12 cellular contexts compared by ENCODE assay signal in the genomic region with DNA sequence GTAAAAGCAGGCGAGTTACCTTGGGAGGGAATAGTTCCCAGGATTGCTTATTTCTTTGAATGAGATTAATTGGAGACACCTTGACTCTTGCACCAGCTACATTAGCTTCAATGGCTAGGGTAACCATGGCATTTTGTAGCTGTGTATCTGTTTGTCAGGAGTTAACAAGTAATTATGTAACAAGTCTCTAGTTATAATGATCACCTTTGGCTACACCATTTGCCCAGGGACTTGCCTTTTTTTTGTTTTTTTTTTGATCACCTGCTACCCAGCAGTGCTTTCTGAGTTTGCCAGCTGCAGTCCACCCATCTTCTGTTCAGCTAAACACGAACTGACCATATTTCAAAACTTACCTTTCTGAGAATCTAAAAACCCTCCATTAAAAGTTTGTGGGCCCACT. TPM values are rescaled to one million over a fixed set of nuclear protein-coding genes. Genes with fewer than 3 reads are reported as not detected.
DNase-seq lines count a peak whose midpoint lies in the region; TF ChIP-seq lines count a peak whose summit lies in the region.
"Had no signal": no experiment of that assay in that cellular context is flagged by ENCODE, and none has a peak within 500 bp of the region (broad histone marks: within the 10 kb centered on the region; RNA-seq: fewer than 3 reads in every experiment).

No MANE protein-coding gene starts in this region.

- peak; percentile 11 for DNase-seq in NCI-H1694 treated with DMSO at 0.1 percent for 48 hours (lab: John Stamatoyannopoulos, UW)
- no peak for DNase-seq in NCI-H1694 (lab: John Stamatoyannopoulos, UW)
- DNase-seq in NCI-H1105 (lab: John Stamatoyannopoulos, UW): peak; percentile 57
- DNase-seq in cerebellar cortex (ENCODE audit: low spot score): peak; percentile 47
- DNase-seq in OCI-M1 (lab: John Stamatoyannopoulos, UW): no peak
- DNase-seq in substantia nigra (lab: John Stamatoyannopoulos, UW): no peak
- DNase-seq in COLO668 (lab: John Stamatoyannopoulos, UW; ENCODE audit: unreplicated experiment): no peak
- DNase-seq: activated CD8-positive, alpha-beta memory T cell treated with anti-CD3 and anti-CD28 coated beads, Interleukin-2, amount 50 U/mL, for 4 hours; effector CD8-positive, alpha-beta T cell; NCI-H1092; SJCRH30 had no signal

- H3K4me3 ChIP-seq in neural cell (ENCODE audit: low read length): peak overlapping the region; percentile 97
- H3K4me3 ChIP-seq: SJCRH30 had no signal

- no peaks in the 10 kb centered on the region for H3K36me3 ChIP-seq in neural cell (ENCODE audit: insufficient read depth, low read length)
- H3K36me3 ChIP-seq: SJCRH30 had no signal

- peak overlapping the region; percentile 59 for H3K4me2 ChIP-seq in neural cell (ENCODE audit: low read length)

- peaks cover 10% of the 10 kb centered on the region for H4K20me1 ChIP-seq in neural cell (ENCODE audit: insufficient read depth)

- TF ChIP-seq RAD21 in neural cell (conservative IDR thresholded peaks at IDR 0.05): no peak

- H3K9ac ChIP-seq in neural cell (ENCODE audit: low read length): peak overlapping the region; percentile 86

- no peak for TF ChIP-seq CTCF in neural cell (IDR thresholded peaks at IDR 0.05; ENCODE audit: poor library complexity, severe bottlenecking)

- H3F3A ChIP-seq in neural cell (ENCODE audit: insufficient read depth, low read length, poor library complexity, severe bottlenecking): no peaks in the 10 kb centered on the region

- no peak for TF ChIP-seq EP300 in neural cell (conservative IDR thresholded peaks at IDR 0.05; ENCODE audit: poor library complexity, severe bottlenecking)

- H3K27ac ChIP-seq in neural cell (ENCODE audit: low read length): peak overlapping the region; percentile 91
- no peak overlapping the region for H3K27ac ChIP-seq in substantia nigra (ENCODE audit: low read depth, low read length, poor library complexity, severe bottlenecking)
- H3K27ac ChIP-seq: SJCRH30 had no signal

- no peaks in the 10 kb centered on the region for H3K9me3 ChIP-seq in neural cell (ENCODE audit: low read length)
- H3K9me3 ChIP-seq: SJCRH30 had no signal

- no peaks in the 10 kb centered on the region for H3K27me3 ChIP-seq in neural cell (ENCODE audit: insufficient read depth, low read depth, low read length)
- H3K27me3 ChIP-seq: SJCRH30 had no signal

- no peaks in the 10 kb centered on the region for H3K9me2 ChIP-seq in neural cell (ENCODE audit: insufficient read depth, low read length)

- no peak overlapping the region for H2AFZ ChIP-seq in neural cell (ENCODE audit: low read depth, low read length)

- H3K79me2 ChIP-seq in neural cell (replicated peaks; ENCODE audit: insufficient read depth, low read length): peaks cover 66% of the 10 kb centered on the region

TF ChIP-seq in neural cell, 6 proteins besides CTCF, POLR2A, EP300 and RAD21:
- TF ChIP-seq SMC3 (conservative IDR thresholded peaks at IDR 0.05; ENCODE audit: poor library complexity) (no peak), POLR2AphosphoS5 (IDR thresholded peaks at IDR 0.05) (no peak), MXI1 (conservative IDR thresholded peaks at IDR 0.05; ENCODE audit: poor library complexity, severe bottlenecking) (no peak), TAF1 (IDR thresholded peaks at IDR 0.05; ENCODE audit: low read depth) (no peak), EZH2 (IDR thresholded peaks at IDR 0.05; ENCODE audit: borderline replicate concordance, insufficient read depth, low read length, poor library complexity, severe bottlenecking) (no peak)
- TF ChIP-seq, protein P1, sequence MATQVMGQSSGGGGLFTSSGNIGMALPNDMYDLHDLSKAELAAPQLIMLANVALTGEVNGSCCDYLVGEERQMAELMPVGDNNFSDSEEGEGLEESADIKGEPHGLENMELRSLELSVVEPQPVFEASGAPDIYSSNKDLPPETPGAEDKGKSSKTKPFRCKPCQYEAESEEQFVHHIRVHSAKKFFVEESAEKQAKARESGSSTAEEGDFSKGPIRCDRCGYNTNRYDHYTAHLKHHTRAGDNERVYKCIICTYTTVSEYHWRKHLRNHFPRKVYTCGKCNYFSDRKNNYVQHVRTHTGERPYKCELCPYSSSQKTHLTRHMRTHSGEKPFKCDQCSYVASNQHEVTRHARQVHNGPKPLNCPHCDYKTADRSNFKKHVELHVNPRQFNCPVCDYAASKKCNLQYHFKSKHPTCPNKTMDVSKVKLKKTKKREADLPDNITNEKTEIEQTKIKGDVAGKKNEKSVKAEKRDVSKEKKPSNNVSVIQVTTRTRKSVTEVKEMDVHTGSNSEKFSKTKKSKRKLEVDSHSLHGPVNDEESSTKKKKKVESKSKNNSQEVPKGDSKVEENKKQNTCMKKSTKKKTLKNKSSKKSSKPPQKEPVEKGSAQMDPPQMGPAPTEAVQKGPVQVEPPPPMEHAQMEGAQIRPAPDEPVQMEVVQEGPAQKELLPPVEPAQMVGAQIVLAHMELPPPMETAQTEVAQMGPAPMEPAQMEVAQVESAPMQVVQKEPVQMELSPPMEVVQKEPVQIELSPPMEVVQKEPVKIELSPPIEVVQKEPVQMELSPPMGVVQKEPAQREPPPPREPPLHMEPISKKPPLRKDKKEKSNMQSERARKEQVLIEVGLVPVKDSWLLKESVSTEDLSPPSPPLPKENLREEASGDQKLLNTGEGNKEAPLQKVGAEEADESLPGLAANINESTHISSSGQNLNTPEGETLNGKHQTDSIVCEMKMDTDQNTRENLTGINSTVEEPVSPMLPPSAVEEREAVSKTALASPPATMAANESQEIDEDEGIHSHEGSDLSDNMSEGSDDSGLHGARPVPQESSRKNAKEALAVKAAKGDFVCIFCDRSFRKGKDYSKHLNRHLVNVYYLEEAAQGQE (IDR thresholded peaks at IDR 0.05; ENCODE audit: borderline replicate concordance): no peak

RNA-seq across cellular contexts. Expression of gene MED12L, which starts 2.2 kb away (rescaled TPM):
- polyA plus RNA-seq in neural cell: 28.5 and 35.5 TPM in 2 replicates
- polyA minus RNA-seq in neural cell: 214 and 279 TPM in 2 replicates

Comparison
In these comparisons a context has a peak if more than half of its experiments do, and no peak if none do; other contexts are left out.
1. DNase-seq: peak in NCI-H1694 treated with DMSO at 0.1 percent for 48 hours (single experiment), NCI-H1105 (single experiment) and cerebellar cortex (single experiment); none in NCI-H1694 (single experiment), OCI-M1 (single experiment), substantia nigra (0 of 49) and COLO668 (single experiment).